14 cellular contexts compared by ENCODE assay signal in genomic region chr7:157508477-157508881, GRCh38.
DNase-seq lines count a peak whose midpoint lies in the region; ATAC-seq and TF ChIP-seq lines count a peak whose summit lies in the region.
"Had no signal": no experiment of that assay in that cellular context is flagged by ENCODE, and none has a peak within 500 bp of the region (broad histone marks: within the 10 kb centered on the region; RNA-seq: fewer than 3 reads in every experiment).

No MANE protein-coding gene starts in this region.

- peaks cover 21% of the 10 kb centered on the region for H3K27me3 Mint-ChIP-seq in chondrocyte (ENCODE audit: low read depth)

- no peaks in the 10 kb centered on the region for H3K4me1 Mint-ChIP-seq in chondrocyte (ENCODE audit: low read depth)

- H3K9me3 ChIP-seq in osteoblast (ENCODE audit: low read depth, low read length): no peaks in the 10 kb centered on the region

- no peak for ATAC-seq in GM21717 (IDR thresholded peaks at IDR 0.05; ENCODE audit: unreplicated experiment)

- H3K27ac ChIP-seq in osteoblast (ENCODE audit: low read depth, low read length): no peak overlapping the region

- DNase-seq in activated CD8-positive, alpha-beta memory T cell treated with anti-CD3 and anti-CD28 coated beads for 24 hours: peak; percentile 35
- DNase-seq in activated CD8-positive, alpha-beta memory T cell treated with anti-CD3 and anti-CD28 coated beads, Interleukin-2, amount 50 U/mL, for 4 hours: no peak
- DNase-seq in chondrocyte (ENCODE audit: low spot score): peak; percentile 76
- peak; percentile 19 for DNase-seq in osteoblast (ENCODE audit: insufficient read length, low spot score, missing footprints)
- peak; percentile 20 for DNase-seq in ureter (ENCODE audit: low spot score)
- DNase-seq in T-helper 9 cell: no peak
- DNase-seq in SKM-1 (lab: John Stamatoyannopoulos, UW; ENCODE audit: unreplicated experiment): no peak
- DNase-seq: Caco-2, DMS53, H9, NCI-H524, RPMI8226 had no signal

- no peak overlapping the region for H3K4me3 ChIP-seq in osteoblast (ENCODE audit: insufficient read depth, low read length)

- peaks cover 3% of the 10 kb centered on the region for H3K36me3 Mint-ChIP-seq in chondrocyte (ENCODE audit: low read depth)
- H3K36me3 Mint-ChIP-seq: IgD-negative memory B cell had no signal

- no peaks in the 10 kb centered on the region for H4K20me1 ChIP-seq in osteoblast (ENCODE audit: insufficient read depth, low read length)

- no peaks in the 10 kb centered on the region for H3K4me1 ChIP-seq in osteoblast (ENCODE audit: insufficient read depth, low read length)
- H3K4me1 ChIP-seq: Caco-2 had no signal

- H3K4me3 Mint-ChIP-seq in chondrocyte (ENCODE audit: unreplicated experiment): no peak overlapping the region
- H3K4me3 Mint-ChIP-seq: H9, IgD-negative memory B cell had no signal

- H2AFZ ChIP-seq in osteoblast (ENCODE audit: low read length): no peak overlapping the region

- no peaks in the 10 kb centered on the region for H3K36me3 ChIP-seq in osteoblast (ENCODE audit: insufficient read depth, low read length)

- no peaks in the 10 kb centered on the region for H3K79me2 ChIP-seq in osteoblast (ENCODE audit: insufficient read depth, low read length)

- no peak for TF ChIP-seq CTCF in chondrocyte (IDR thresholded peaks at IDR 0.05)
- TF ChIP-seq CTCF in osteoblast (IDR thresholded peaks at IDR 0.05; ENCODE audit: extremely low read depth, low read depth, low read length): no peak

- H3K27me3 ChIP-seq in osteoblast (ENCODE audit: insufficient read depth, low read length): no peaks in the 10 kb centered on the region

- H3K4me2 ChIP-seq in osteoblast (ENCODE audit: insufficient read depth, low read length): no peak overlapping the region

- H3K27ac Mint-ChIP-seq in chondrocyte (ENCODE audit: unreplicated experiment): no peak overlapping the region
- H3K27ac Mint-ChIP-seq: H9, IgD-negative memory B cell had no signal

- H3K9me3 Mint-ChIP-seq in chondrocyte (ENCODE audit: low read depth): peaks cover 15% of the 10 kb centered on the region

Comparison
In these comparisons a context has a peak if more than half of its experiments do, and no peak if none do; other contexts are left out.
1. DNase-seq: peak in activated CD8-positive, alpha-beta memory T cell treated with anti-CD3 and anti-CD28 coated beads for 24 hours (single experiment), chondrocyte (single experiment), osteoblast (single experiment) and ureter (single experiment); none in activated CD8-positive, alpha-beta memory T cell treated with anti-CD3 and anti-CD28 coated beads, Interleukin-2, amount 50 U/mL, for 4 hours (single experiment), T-helper 9 cell (single experiment) and SKM-1 (single experiment).